ENCODE assay signal across 15 cellular contexts in genomic region chrX:131199086-131199485, GRCh38.
DNase-seq lines count a peak whose midpoint lies in the region; ATAC-seq and TF ChIP-seq lines count a peak whose summit lies in the region.
"Had no signal": no experiment of that assay in that cellular context is flagged by ENCODE, and none has a peak within 500 bp of the region (broad histone marks: within the 10 kb centered on the region; RNA-seq: fewer than 3 reads in every experiment).

No MANE protein-coding gene starts in this region.

- 19 to 27% methylated on average over 6 of the region's 6 CpGs for WGBS in thyroid gland, 2 donors

- H3K9ac ChIP-seq in PC-3 (ENCODE audit: low read length) = no peak overlapping the region

- H3K79me2 ChIP-seq in PC-3 (ENCODE audit: low read length) = no peaks in the 10 kb centered on the region

- ATAC-seq in PC-3 = no peak
- no peak for ATAC-seq in GM21528 (IDR thresholded peaks at IDR 0.05; ENCODE audit: low FRiP score, unreplicated experiment)
- no peak for ATAC-seq in GM19463 (IDR thresholded peaks at IDR 0.05; ENCODE audit: unreplicated experiment)
- no peak for ATAC-seq in GM18861 (IDR thresholded peaks at IDR 0.05; ENCODE audit: unreplicated experiment)

- TF ChIP-seq POLR2A in thyroid gland (IDR thresholded peaks at IDR 0.05) = no peak

- POLR2A ChIA-PET in PC-3 (lab: Charles Lee; ENCODE audit: unreplicated experiment) = no interaction called here

- H3K9me2 ChIP-seq in PC-3 (replicated peaks; ENCODE audit: low read length) = no peaks in the 10 kb centered on the region

- H3K27me3 ChIP-seq in PC-3 (ENCODE audit: low read length) (no peaks in the 10 kb centered on the region), thyroid gland (no peaks in the 10 kb centered on the region)
- H3K27me3 ChIP-seq: SJSA1 had no signal

- H4K20me1 ChIP-seq in PC-3 (ENCODE audit: low read length) = no peaks in the 10 kb centered on the region

- H2AFZ ChIP-seq in PC-3 (ENCODE audit: low read length) = no peak overlapping the region
- H2AFZ ChIP-seq: PC-9 had no signal

- H3K4me1 ChIP-seq in PC-3 (ENCODE audit: insufficient read depth, low read length) = no peaks in the 10 kb centered on the region
- H3K4me1 ChIP-seq in thyroid gland = peaks cover 0 to 2% of the 10 kb centered on the region in 2 donors
- H3K4me1 ChIP-seq: SJSA1 had no signal

- no peak for TF ChIP-seq CTCF in PC-3 (conservative IDR thresholded peaks at IDR 0.05; ENCODE audit: low read depth, low read length)
- no peak for TF ChIP-seq CTCF in thyroid gland (IDR thresholded peaks at IDR 0.05)

- H3F3A ChIP-seq in PC-3 (ENCODE audit: low read length, unreplicated experiment) = no peaks in the 10 kb centered on the region

- H3K27ac ChIP-seq in PC-3 (ENCODE audit: low read length) (no peak overlapping the region), thyroid gland (no peak overlapping the region)
- H3K27ac ChIP-seq: PC-9, SJSA1 had no signal

- H3K9me3 ChIP-seq in PC-3 (ENCODE audit: low read length) (no peaks in the 10 kb centered on the region), thyroid gland (no peaks in the 10 kb centered on the region)
- H3K9me3 ChIP-seq: SJSA1 had no signal

- H3K4me3 ChIP-seq in PC-3 (ENCODE audit: low read length) (no peak overlapping the region), thyroid gland (replicated peaks in 1 of 3) (no peak overlapping the region)
- H3K4me3 ChIP-seq: PC-9, SJSA1 had no signal

- H3K36me3 ChIP-seq in PC-3 (ENCODE audit: low read depth, low read length) (no peaks in the 10 kb centered on the region), thyroid gland (no peaks in the 10 kb centered on the region)
- H3K36me3 ChIP-seq: SJSA1 had no signal

- no TSS peak for BruUV-seq in PC-3 (replicated peaks; lab: Mats Ljungman, UMichigan)

- H3K4me2 ChIP-seq in PC-3 (ENCODE audit: low read length) = no peak overlapping the region
- H3K4me2 ChIP-seq: PC-9 had no signal

- DNase-seq in HT1080 (ENCODE audit: low read depth) = peak; percentile 1
- peak; percentile 3 for DNase-seq in PC-3
- DNase-seq in islet precursor cell = peak; percentile 47
- DNase-seq in thyroid gland = peak; percentile 73 to 75
- DNase-seq: CD4-positive, alpha-beta T cell; KG1; NCI-H1048; NCI-H1694; NCI-H2107; NCI-H82; PC-9 had no signal

- CTCF ChIA-PET in PC-3 (lab: Charles Lee) = no interaction called here

- intact Hi-C loops in PC-3 (cut with micrococcal nuclease) (no loop called here), thyroid gland (cut with DNase I) (no loop called here)

Comparison
In these comparisons a context has a peak if more than half of its experiments do, and no peak if none do; other contexts are left out.
1. DNase-seq: peak in every context shown above with its lines; median percentile 74 in thyroid gland; 47 in islet precursor cell; 3 in PC-3; 1 in HT1080.